Comparison of ENCODE assay signal across 8 cellular contexts in genomic region chr1:20493839-20494608, GRCh38. TPM values are rescaled to one million over a fixed set of nuclear protein-coding genes. Genes with fewer than 3 reads are reported as not detected.
DNase-seq lines count a peak whose midpoint lies in the region; ATAC-seq and TF ChIP-seq lines count a peak whose summit lies in the region.

No MANE protein-coding gene starts in this region.

- H4K8ac ChIP-seq in mesendoderm (ENCODE audit: low read depth, low read length) = no peak overlapping the region

- H3K23ac ChIP-seq in mesendoderm (ENCODE audit: low read length) = no peak overlapping the region

- ATAC-seq in HG02884 (IDR thresholded peaks at IDR 0.05; ENCODE audit: unreplicated experiment) = no peak

- peaks cover 6% of the 10 kb centered on the region for H3K4me1 Mint-ChIP-seq in Caco-2 (ENCODE audit: low read depth, unreplicated experiment)
- no peaks in the 10 kb centered on the region for H3K4me1 Mint-ChIP-seq in endothelial cell (ENCODE audit: unreplicated experiment)

- no peak overlapping the region for H3K4ac ChIP-seq in mesendoderm (ENCODE audit: low read depth, low read length)

- H3K9ac ChIP-seq in mesendoderm (ENCODE audit: low read length) = no peak overlapping the region

- H3K4me1 ChIP-seq in Caco-2 = no peaks in the 10 kb centered on the region
- no peaks in the 10 kb centered on the region for H3K4me1 ChIP-seq in mesendoderm (ENCODE audit: control insufficient read depth, low read depth, low read length)

- no peak overlapping the region for H2AK5ac ChIP-seq in mesendoderm (ENCODE audit: low read length)

- intact Hi-C loops in Caco-2 (cut with micrococcal nuclease; ENCODE audit: unreplicated experiment) = loop anchor here (1.0 to 2.0 kb wide), 4 partner anchors 25 to 281 kb away; no protein-coding TSS in a partner anchor

- H3K36me3 Mint-ChIP-seq in Caco-2 (ENCODE audit: insufficient read depth, unreplicated experiment) (no peaks in the 10 kb centered on the region), endothelial cell (ENCODE audit: low read depth, unreplicated experiment) (no peaks in the 10 kb centered on the region)

- H3K4me3 Mint-ChIP-seq in Caco-2 (ENCODE audit: unreplicated experiment) = no peak overlapping the region
- H3K4me3 Mint-ChIP-seq in endothelial cell (ENCODE audit: unreplicated experiment) = no peak overlapping the region

- H3K56ac ChIP-seq in mesendoderm (ENCODE audit: low read length) = peak overlapping the region; percentile 9

- no TSS peak for BruUV-seq in Caco-2 (replicated peaks; lab: Mats Ljungman, UMichigan)

- TF ChIP-seq CTCF in Caco-2 (IDR thresholded peaks at IDR 0.05; ENCODE audit: insufficient read depth in 1 of 2, low read depth in 1 of 2, low read length in 1 of 2, severe bottlenecking in 1 of 2, unreplicated experiment in 1 of 2) (peak; percentile 82 to 84), endothelial cell (IDR thresholded peaks at IDR 0.05; ENCODE audit: unreplicated experiment) (peak; percentile 92)

- no peak overlapping the region for H2BK120ac ChIP-seq in mesendoderm (ENCODE audit: low read depth, low read length)

- no peak overlapping the region for H3K27ac ChIP-seq in mesendoderm (ENCODE audit: low read depth, low read length)

- no peak overlapping the region for H2BK5ac ChIP-seq in mesendoderm (ENCODE audit: low read length)

- no peaks in the 10 kb centered on the region for H3K79me1 ChIP-seq in mesendoderm (ENCODE audit: low read length)

- no peak overlapping the region for H2BK15ac ChIP-seq in mesendoderm (replicated peaks; ENCODE audit: low read depth)

- H3K9me3 Mint-ChIP-seq in Caco-2 (ENCODE audit: unreplicated experiment) (no peaks in the 10 kb centered on the region), endothelial cell (ENCODE audit: unreplicated experiment) (no peaks in the 10 kb centered on the region)

- CTCF ChIA-PET in Caco-2 (lab: Charles Lee) = interaction anchor here (0.7 to 2.2 kb wide), 4 partner anchors 10 to 281 kb away, joined by 3 to 9 read pairs (median 4); no protein-coding TSS in a partner anchor

- DNase-seq in Caco-2 (peak; percentile 79 to 87), HUDEP-2 (lab: John Stamatoyannopoulos, UW; ENCODE audit: unreplicated experiment in 76 of 76) (peak in 66 of 76 experiments; percentile 4 to 78 (median 55)), NK-92 (lab: John Stamatoyannopoulos, UW; ENCODE audit: unreplicated experiment) (peak; percentile 22), endothelial cell (ENCODE audit: low spot score) (peak; percentile 92), mesendoderm (peak; percentile 93)
- DNase-seq in activated CD8-positive, alpha-beta memory T cell treated with anti-CD3 and anti-CD28 coated beads for 4 hours (ENCODE audit: low read depth in 2 of 2) = peak; percentile 59 to 68
- peak; percentile 60 to 70 for DNase-seq in stimulated activated CD8-positive, alpha-beta memory T cell treated with anti-CD3 and anti-CD28 coated beads, Interleukin-2, amount 100 ng/mL, for 1 hour (ENCODE audit: low read depth in 2 of 2)

- H3K36me3 ChIP-seq in Caco-2 (ENCODE audit: control insufficient read depth, insufficient read depth, low read length) (no peaks in the 10 kb centered on the region), mesendoderm (ENCODE audit: control insufficient read depth, insufficient read depth, low read length) (no peaks in the 10 kb centered on the region)

- H3K27me3 Mint-ChIP-seq in Caco-2 (ENCODE audit: insufficient read depth, unreplicated experiment) = no peaks in the 10 kb centered on the region
- peaks cover 6% of the 10 kb centered on the region for H3K27me3 Mint-ChIP-seq in endothelial cell (ENCODE audit: unreplicated experiment)

- H3K18ac ChIP-seq in mesendoderm (ENCODE audit: low read length) = no peak overlapping the region

- H4K5ac ChIP-seq in mesendoderm (ENCODE audit: low read length) = no peak overlapping the region

- no CpG with 5 or more reads among the region's 16 CpGs for WGBS in mesendoderm (ENCODE audit: extremely low coverage, insufficient coverage, low lambda C conversion rate)

- H3K4me3 ChIP-seq in Caco-2 (ENCODE audit: low read depth, low read length) (no peak overlapping the region), mesendoderm (ENCODE audit: low read length) (no peak overlapping the region)

- no peaks in the 10 kb centered on the region for H3K9me3 ChIP-seq in Caco-2

- H3K27ac Mint-ChIP-seq in Caco-2 (ENCODE audit: unreplicated experiment) (no peak overlapping the region), endothelial cell (ENCODE audit: unreplicated experiment) (no peak overlapping the region)

- H3K79me2 ChIP-seq in mesendoderm (ENCODE audit: control insufficient read depth, insufficient read depth, low read length) = no peaks in the 10 kb centered on the region

- peak overlapping the region; percentile 38 for H3K4me2 ChIP-seq in mesendoderm (ENCODE audit: low read length)

- H3K27me3 ChIP-seq in Caco-2 (replicated peaks; ENCODE audit: control insufficient read depth, insufficient read depth, low read length) (no peaks in the 10 kb centered on the region), mesendoderm (ENCODE audit: insufficient read depth, low read length, poor library complexity) (no peaks in the 10 kb centered on the region)

- POLR2A ChIA-PET in Caco-2 (lab: Charles Lee) = no interaction called here

RNA-seq across cellular contexts. Expression of gene CAMK2N1, which starts 8.0 kb away (rescaled TPM):
- total RNA-seq in Caco-2 (2022) (47.5 and 55.0 TPM in 2 replicates), endothelial cell (ENCODE audit: unreplicated experiment) (0.28 TPM)
- polyA plus RNA-seq in mesendoderm (2013, experiment 1 of 2) = 2.4 TPM
- 2.6 TPM for polyA plus RNA-seq in mesendoderm (2013, experiment 2 of 2)

RNA-seq across cellular contexts. Expression of gene MUL1, which starts 13.9 kb away (rescaled TPM):
- 18.3 and 18.7 TPM in 2 replicates for total RNA-seq in Caco-2 (2022)
- total RNA-seq in endothelial cell (ENCODE audit: unreplicated experiment) = 31.5 TPM
- 10.8 TPM for polyA plus RNA-seq in mesendoderm (2013, experiment 1 of 2)
- polyA plus RNA-seq in mesendoderm (2013, experiment 2 of 2) = 10.5 TPM

RNA-seq across cellular contexts. Expression of gene FAM43B, which starts 58.3 kb away (rescaled TPM):
- 3.6 and 4.4 TPM in 2 replicates for total RNA-seq in Caco-2 (2022)
- total RNA-seq in endothelial cell (ENCODE audit: unreplicated experiment) = 1.7 TPM
- polyA plus RNA-seq in mesendoderm (2013, experiment 1 of 2) = 0.80 TPM
- 0.73 TPM for polyA plus RNA-seq in mesendoderm (2013, experiment 2 of 2)

Comparison
In these comparisons a context has a peak if more than half of its experiments do, and no peak if none do; other contexts are left out.
1. DNase-seq: peak in every context shown above with its lines; median percentile 93 in mesendoderm; 92 in endothelial cell; 83 in Caco-2; 65 in stimulated activated CD8-positive, alpha-beta memory T cell treated with anti-CD3 and anti-CD28 coated beads, Interleukin-2, amount 100 ng/mL, for 1 hour; 64 in activated CD8-positive, alpha-beta memory T cell treated with anti-CD3 and anti-CD28 coated beads for 4 hours; 55 in HUDEP-2; 22 in NK-92.
2. RNA of gene CAMK2N1, which starts 8.0 kb away (total RNA-seq): 47.5 to 55.0 TPM in Caco-2; 0.28 TPM in endothelial cell (single experiment); every median in the first group is over 10 times any median in the second.